1 cellular context compared by ENCODE assay signal in the genomic region with DNA sequence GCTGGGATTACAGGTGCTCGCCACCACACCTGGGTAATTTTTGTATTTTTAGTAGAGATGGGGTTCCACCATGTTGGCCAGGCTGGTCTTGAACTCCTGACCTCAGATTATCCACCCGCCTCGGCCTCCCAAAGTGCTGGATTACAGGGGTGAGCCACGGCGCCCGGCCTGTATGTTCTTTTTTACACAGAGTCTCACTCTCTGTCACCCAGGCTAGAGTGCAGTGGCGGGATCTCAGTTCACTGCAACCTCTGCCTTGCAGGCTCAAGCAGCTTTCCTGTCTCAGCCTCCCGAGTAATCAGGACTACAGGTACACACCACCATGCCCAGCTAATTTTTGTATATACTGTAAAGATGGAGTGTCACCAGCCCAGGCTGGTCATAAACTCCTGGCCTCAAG.
TF ChIP-seq lines count a peak whose summit lies in the region.

No MANE protein-coding gene starts in this region.

TF ChIP-seq in K562, 482 proteins besides CTCF, POLR2A, EP300 and RAD21:
- TF ChIP-seq, protein P1, sequence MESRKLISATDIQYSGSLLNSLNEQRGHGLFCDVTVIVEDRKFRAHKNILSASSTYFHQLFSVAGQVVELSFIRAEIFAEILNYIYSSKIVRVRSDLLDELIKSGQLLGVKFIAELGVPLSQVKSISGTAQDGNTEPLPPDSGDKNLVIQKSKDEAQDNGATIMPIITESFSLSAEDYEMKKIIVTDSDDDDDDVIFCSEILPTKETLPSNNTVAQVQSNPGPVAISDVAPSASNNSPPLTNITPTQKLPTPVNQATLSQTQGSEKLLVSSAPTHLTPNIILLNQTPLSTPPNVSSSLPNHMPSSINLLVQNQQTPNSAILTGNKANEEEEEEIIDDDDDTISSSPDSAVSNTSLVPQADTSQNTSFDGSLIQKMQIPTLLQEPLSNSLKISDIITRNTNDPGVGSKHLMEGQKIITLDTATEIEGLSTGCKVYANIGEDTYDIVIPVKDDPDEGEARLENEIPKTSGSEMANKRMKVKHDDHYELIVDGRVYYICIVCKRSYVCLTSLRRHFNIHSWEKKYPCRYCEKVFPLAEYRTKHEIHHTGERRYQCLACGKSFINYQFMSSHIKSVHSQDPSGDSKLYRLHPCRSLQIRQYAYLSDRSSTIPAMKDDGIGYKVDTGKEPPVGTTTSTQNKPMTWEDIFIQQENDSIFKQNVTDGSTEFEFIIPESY (CRISPR knock-in tag; IDR thresholded peaks at IDR 0.05): 0 out of 2 replicates have a peak, but pooled peaks have one; percentile 11
